In the genomic region with DNA sequence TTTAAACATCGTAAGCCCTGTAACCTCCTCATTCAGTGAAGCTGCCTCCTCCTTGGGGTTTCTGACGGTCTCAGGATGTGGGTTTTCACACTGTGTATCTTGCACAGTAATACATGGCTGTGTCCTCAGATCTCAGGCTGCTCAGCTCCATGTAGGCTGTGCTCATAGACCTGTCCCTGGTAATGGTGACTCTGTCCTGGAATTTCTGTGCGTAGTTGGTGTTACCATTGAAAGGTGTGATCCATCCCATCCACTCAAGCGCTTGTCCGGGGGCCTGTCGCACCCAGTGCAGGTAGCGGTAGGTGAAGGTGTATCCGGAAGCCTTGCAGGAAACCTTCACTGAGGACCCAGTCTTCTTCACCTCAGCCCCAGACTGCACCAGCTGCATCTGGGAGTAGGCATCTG, we compare ENCODE assay signal across 16 cellular contexts.
DNase-seq lines count a peak whose midpoint lies in the region; ATAC-seq, FAIRE-seq and TF ChIP-seq lines count a peak whose summit lies in the region.
"Had no signal": no experiment of that assay in that cellular context is flagged by ENCODE, and none has a peak within 500 bp of the region (broad histone marks: within the 10 kb centered on the region; RNA-seq: fewer than 3 reads in every experiment).

No MANE protein-coding gene starts in this region.

- H3K4me3 ChIP-seq in left lung (no peak overlapping the region), SJCRH30 (no peak overlapping the region)
- H3K4me3 ChIP-seq: A549, smooth muscle cell had no signal

- no peaks in the 10 kb centered on the region for H3K27me3 Mint-ChIP-seq in activated T-cell treated with anti-CD3 and anti-CD28 coated beads, Interleukin-2, amount 50 U/mL, for 72 hours (ENCODE audit: low read depth)
- H3K27me3 Mint-ChIP-seq in memory B cell = peaks cover 28% of the 10 kb centered on the region

- H3K4me3 Mint-ChIP-seq in activated T-cell treated with anti-CD3 and anti-CD28 coated beads, Interleukin-2, amount 50 U/mL, for 72 hours = peak overlapping the region; percentile 52 to 64
- H3K4me3 Mint-ChIP-seq in memory B cell = no peak overlapping the region

- H3K9me3 ChIP-seq in left lung = no peaks in the 10 kb centered on the region
- H3K9me3 ChIP-seq in SJCRH30 (replicated peaks) = no peaks in the 10 kb centered on the region
- H3K9me3 ChIP-seq: A549, neutrophil had no signal

- H3K4me1 ChIP-seq in left lung (no peaks in the 10 kb centered on the region), SJCRH30 (no peaks in the 10 kb centered on the region)
- H3K4me1 ChIP-seq: A549 had no signal

- FAIRE-seq in D721Med (lab: Jason Lieb, UNC) = no peak
- FAIRE-seq: A549, astrocyte had no signal

- intact Hi-C loops in left lung (cut with DNase I) = no loop called here

- peak; percentile 71 to 75 for ATAC-seq in activated T-cell treated with anti-CD3 and anti-CD28 coated beads, Interleukin-2, amount 50 U/mL, for 72 hours (replicated peaks in 1 of 2)
- ATAC-seq in memory B cell (ENCODE audit: low read depth) (peak; percentile 48), left lung (no peak), HG03442 (IDR thresholded peaks at IDR 0.05; ENCODE audit: unreplicated experiment) (no peak)
- ATAC-seq: A549, Panc1 had no signal

- peak overlapping the region in 1 of 2 donors; percentile 25 for H3K27ac ChIP-seq in left lung
- H3K27ac ChIP-seq in SJCRH30 = no peak overlapping the region
- H3K27ac ChIP-seq: A549, neutrophil had no signal

- H3K27me3 ChIP-seq in left lung (peaks cover 0 to 25% of the 10 kb centered on the region in 2 donors), SJCRH30 (0 out of 2 replicates have a peak, but pooled peaks cover 10% of the 10 kb centered on the region)

- TF ChIP-seq CTCF in left lung (IDR thresholded peaks at IDR 0.05) = no peak
- no peak for TF ChIP-seq CTCF in D721Med (IDR thresholded peaks at IDR 0.05; ENCODE audit: insufficient read depth, missing control alignments)

- no peak overlapping the region for H3K27ac Mint-ChIP-seq in activated T-cell treated with anti-CD3 and anti-CD28 coated beads, Interleukin-2, amount 50 U/mL, for 72 hours
- H3K27ac Mint-ChIP-seq in memory B cell = no peak overlapping the region

- H3K36me3 ChIP-seq in left lung (no peaks in the 10 kb centered on the region), SJCRH30 (no peaks in the 10 kb centered on the region)
- H3K36me3 ChIP-seq: neutrophil had no signal

- peaks cover 66% of the 10 kb centered on the region for H3K4me1 Mint-ChIP-seq in activated T-cell treated with anti-CD3 and anti-CD28 coated beads, Interleukin-2, amount 50 U/mL, for 72 hours (ENCODE audit: low read depth)
- peaks cover 27% of the 10 kb centered on the region for H3K4me1 Mint-ChIP-seq in memory B cell

- no peaks in the 10 kb centered on the region for H3K36me3 Mint-ChIP-seq in activated T-cell treated with anti-CD3 and anti-CD28 coated beads, Interleukin-2, amount 50 U/mL, for 72 hours (ENCODE audit: insufficient read depth in 2 of 2)
- H3K36me3 Mint-ChIP-seq in memory B cell = no peaks in the 10 kb centered on the region

- no peaks in the 10 kb centered on the region for H3K9me3 Mint-ChIP-seq in activated T-cell treated with anti-CD3 and anti-CD28 coated beads, Interleukin-2, amount 50 U/mL, for 72 hours
- H3K9me3 Mint-ChIP-seq in memory B cell = no peaks in the 10 kb centered on the region

- peak; percentile 63 for DNase-seq in activated gamma-delta T cell treated with Interleukin-2 at 50 U/mL for 16 hours
- no peak for DNase-seq in activated gamma-delta T cell (lab: John Stamatoyannopoulos, UW)
- peak; percentile 61 for DNase-seq in activated T-cell treated with anti-CD3 and anti-CD28 coated beads, Interleukin-2, amount 50 U/mL, for 72 hours
- no peak for DNase-seq in memory B cell (ENCODE audit: low spot score in 2 of 2)
- DNase-seq in left lung = no peak
- DNase-seq in SJCRH30 = no peak
- DNase-seq in D721Med (ENCODE audit: insufficient read length, low spot score) = no peak
- DNase-seq: DMS79 treated with DMSO at 0.1 percent for 48 hours, KBM-7, NCI-H2081 had no signal

Comparison
In these comparisons a context has a peak if more than half of its experiments do, and no peak if none do; other contexts are left out.
1. DNase-seq: peak in activated gamma-delta T cell treated with Interleukin-2 at 50 U/mL for 16 hours (single experiment) and activated T-cell treated with anti-CD3 and anti-CD28 coated beads, Interleukin-2, amount 50 U/mL, for 72 hours (2 of 2); none in activated gamma-delta T cell (single experiment), memory B cell (0 of 2), left lung (0 of 2), SJCRH30 (0 of 2) and D721Med (single experiment).
2. ATAC-seq: peak in activated T-cell treated with anti-CD3 and anti-CD28 coated beads, Interleukin-2, amount 50 U/mL, for 72 hours (2 of 2) and memory B cell (single experiment); none in left lung (single experiment) and HG03442 (single experiment).